In the genomic region with DNA sequence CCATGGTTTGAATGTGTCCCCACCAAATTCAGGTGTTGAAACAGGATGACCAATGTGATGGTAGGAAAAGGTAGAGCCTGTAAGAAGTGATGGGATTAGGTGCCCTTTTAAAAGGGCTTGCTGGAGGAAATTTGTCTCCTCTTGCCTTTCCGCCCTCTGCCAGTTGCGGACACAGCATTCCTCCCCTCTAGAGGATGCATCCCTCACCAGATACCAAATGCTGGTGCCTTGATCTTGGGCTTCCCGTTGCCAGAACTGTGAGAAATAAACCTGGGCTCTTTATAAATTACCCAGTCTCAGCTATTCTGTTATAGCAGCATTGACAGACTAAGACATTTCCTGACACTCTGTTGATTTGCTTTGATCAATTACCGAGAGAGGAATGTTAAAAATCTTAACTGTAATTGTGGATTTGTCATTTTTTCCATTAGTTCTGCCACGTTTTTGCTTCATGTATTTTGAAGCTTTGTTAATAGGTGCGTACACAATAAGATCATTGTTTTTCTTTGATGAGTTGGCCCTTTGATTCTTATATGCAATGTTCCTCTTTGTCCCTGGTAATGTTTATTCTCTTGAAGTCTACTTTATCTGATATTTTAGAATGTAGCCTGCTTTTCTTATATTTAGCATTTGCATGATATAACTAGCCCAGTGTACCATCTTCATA, we compare ENCODE assay signal across 15 cellular contexts.
"Had no signal": no experiment of that assay in that cellular context is flagged by ENCODE, and none has a peak within 500 bp of the region (broad histone marks: within the 10 kb centered on the region; RNA-seq: fewer than 3 reads in every experiment).

No MANE protein-coding gene starts in this region.

- H3K4me3 ChIP-seq: gastrocnemius medialis, heart right ventricle, left ventricle myocardium inferior, right atrium auricular region had no signal

- H3K36me3 ChIP-seq: left ventricle myocardium inferior, right atrium auricular region had no signal

- H3K27me3 ChIP-seq: gastrocnemius medialis, heart right ventricle, right atrium auricular region had no signal

- H3K27me3 Mint-ChIP-seq: activated CD4-positive, alpha-beta T cell treated with anti-CD3 and anti-CD28 coated beads, Interleukin-2, amount 10 ng/mL, durations not matched to agents 24 days and 14 days; activated CD8-positive, alpha-beta memory T cell treated with anti-CD3 and anti-CD28 coated beads, Interleukin-2, amount 10 ng/mL, durations not matched to agents 7 days and 5 days; type B pancreatic cell had no signal

- H3K9me3 ChIP-seq: gastrocnemius medialis, right atrium auricular region had no signal

- H3K27ac Mint-ChIP-seq: activated CD4-positive, alpha-beta T cell treated with anti-CD3 and anti-CD28 coated beads, Interleukin-2, amount 10 ng/mL, durations not matched to agents 24 days and 14 days; activated CD8-positive, alpha-beta memory T cell treated with anti-CD3 and anti-CD28 coated beads, Interleukin-2, amount 10 ng/mL, durations not matched to agents 7 days and 5 days; type B pancreatic cell; WTC11 had no signal

- H3K4me3 Mint-ChIP-seq: activated CD4-positive, alpha-beta T cell treated with anti-CD3 and anti-CD28 coated beads, Interleukin-2, amount 10 ng/mL, durations not matched to agents 24 days and 14 days; activated CD8-positive, alpha-beta memory T cell treated with anti-CD3 and anti-CD28 coated beads, Interleukin-2, amount 10 ng/mL, durations not matched to agents 7 days and 5 days; type B pancreatic cell; WTC11 had no signal

- DNase-seq: activated CD4-positive, alpha-beta T cell treated with anti-CD3 and anti-CD28 coated beads, Interleukin-2, amount 10 ng/mL, durations not matched to agents 24 days and 14 days; activated CD8-positive, alpha-beta memory T cell treated with anti-CD3 and anti-CD28 coated beads, Interleukin-2, amount 10 ng/mL, durations not matched to agents 7 days and 5 days; activated naive CD4-positive, alpha-beta T cell treated with Interleukin-2 at 50 U/mL for 16 hours; amygdala; gastrocnemius medialis; heart right ventricle; islet precursor cell; left ventricle myocardium inferior; mesendoderm; SHP77; small intestine had no signal

- H3K27ac ChIP-seq: gastrocnemius medialis, heart right ventricle, left ventricle myocardium inferior, right atrium auricular region had no signal

- ATAC-seq: activated CD8-positive, alpha-beta memory T cell treated with anti-CD3 and anti-CD28 coated beads, Interleukin-2, amount 10 ng/mL, durations not matched to agents 7 days and 5 days; gastrocnemius medialis; heart right ventricle; SK-N-SH treated with all-trans-retinoic acid at 6 μM for 48 hours; WTC11 had no signal
